ENCODE assay signal across 1 cellular context in the genomic region with DNA sequence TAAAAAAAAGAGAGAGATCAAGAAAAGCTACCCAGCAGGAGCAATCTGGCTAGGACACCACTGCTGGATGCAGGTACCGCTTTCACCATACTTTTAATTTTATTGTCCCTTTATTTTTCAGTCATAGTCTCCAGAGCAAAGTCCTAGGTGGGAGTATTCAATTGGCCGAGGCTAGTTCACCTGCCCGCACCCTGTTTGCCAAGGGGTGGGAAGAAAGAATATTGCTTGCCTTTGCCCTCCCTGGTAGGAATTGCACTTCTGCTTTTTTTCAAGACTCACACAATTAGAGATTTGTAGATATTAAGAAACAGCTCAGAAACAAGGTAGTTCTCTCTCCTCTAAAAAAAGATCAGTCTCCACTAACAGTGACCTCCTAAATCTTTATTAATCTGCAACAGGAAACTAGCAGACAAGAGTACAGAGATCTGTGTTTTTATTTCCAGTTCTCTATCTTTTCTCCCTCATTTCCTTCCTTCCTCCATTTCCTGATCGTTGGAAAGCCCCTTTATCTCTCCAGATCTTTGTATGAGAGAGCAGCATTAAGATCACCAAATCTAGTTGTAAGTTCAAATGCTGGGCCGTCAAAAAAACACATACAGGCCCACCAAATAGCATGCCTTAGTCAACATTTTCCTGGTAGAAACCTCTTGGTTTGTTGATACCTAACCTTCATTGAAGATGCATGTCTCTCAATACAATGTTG.
A peak's percentile ranks its signal among the peaks of the same experiment; 100 is the strongest.
TF ChIP-seq lines count a peak whose summit lies in the region.

No MANE protein-coding gene starts in this region.

TF ChIP-seq in GM12878, 131 proteins besides CTCF, POLR2A, EP300 and RAD21:
- TF ChIP-seq SPI1 (IDR thresholded peaks at IDR 0.05; ENCODE audit: borderline replicate concordance, insufficient read depth, low read depth, low read length): peak; percentile 63; the same call in 1 of the 2 replicates
- no peak for TF ChIP-seq ZZZ3 (IDR thresholded peaks at IDR 0.05; ENCODE audit: control insufficient read depth, insufficient read length, low read depth)
- TF ChIP-seq, protein P1, sequence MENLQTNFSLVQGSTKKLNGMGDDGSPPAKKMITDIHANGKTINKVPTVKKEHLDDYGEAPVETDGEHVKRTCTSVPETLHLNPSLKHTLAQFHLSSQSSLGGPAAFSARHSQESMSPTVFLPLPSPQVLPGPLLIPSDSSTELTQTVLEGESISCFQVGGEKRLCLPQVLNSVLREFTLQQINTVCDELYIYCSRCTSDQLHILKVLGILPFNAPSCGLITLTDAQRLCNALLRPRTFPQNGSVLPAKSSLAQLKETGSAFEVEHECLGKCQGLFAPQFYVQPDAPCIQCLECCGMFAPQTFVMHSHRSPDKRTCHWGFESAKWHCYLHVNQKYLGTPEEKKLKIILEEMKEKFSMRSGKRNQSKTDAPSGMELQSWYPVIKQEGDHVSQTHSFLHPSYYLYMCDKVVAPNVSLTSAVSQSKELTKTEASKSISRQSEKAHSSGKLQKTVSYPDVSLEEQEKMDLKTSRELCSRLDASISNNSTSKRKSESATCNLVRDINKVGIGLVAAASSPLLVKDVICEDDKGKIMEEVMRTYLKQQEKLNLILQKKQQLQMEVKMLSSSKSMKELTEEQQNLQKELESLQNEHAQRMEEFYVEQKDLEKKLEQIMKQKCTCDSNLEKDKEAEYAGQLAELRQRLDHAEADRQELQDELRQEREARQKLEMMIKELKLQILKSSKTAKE (IDR thresholded peaks at IDR 0.05; ENCODE audit: low read depth, poor library complexity, severe bottlenecking): no peak
- TF ChIP-seq, protein P2, sequence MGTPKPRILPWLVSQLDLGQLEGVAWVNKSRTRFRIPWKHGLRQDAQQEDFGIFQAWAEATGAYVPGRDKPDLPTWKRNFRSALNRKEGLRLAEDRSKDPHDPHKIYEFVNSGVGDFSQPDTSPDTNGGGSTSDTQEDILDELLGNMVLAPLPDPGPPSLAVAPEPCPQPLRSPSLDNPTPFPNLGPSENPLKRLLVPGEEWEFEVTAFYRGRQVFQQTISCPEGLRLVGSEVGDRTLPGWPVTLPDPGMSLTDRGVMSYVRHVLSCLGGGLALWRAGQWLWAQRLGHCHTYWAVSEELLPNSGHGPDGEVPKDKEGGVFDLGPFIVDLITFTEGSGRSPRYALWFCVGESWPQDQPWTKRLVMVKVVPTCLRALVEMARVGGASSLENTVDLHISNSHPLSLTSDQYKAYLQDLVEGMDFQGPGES (IDR thresholded peaks at IDR 0.05): no peak
